ENCODE assay signal across 1 cellular context in the genomic region with DNA sequence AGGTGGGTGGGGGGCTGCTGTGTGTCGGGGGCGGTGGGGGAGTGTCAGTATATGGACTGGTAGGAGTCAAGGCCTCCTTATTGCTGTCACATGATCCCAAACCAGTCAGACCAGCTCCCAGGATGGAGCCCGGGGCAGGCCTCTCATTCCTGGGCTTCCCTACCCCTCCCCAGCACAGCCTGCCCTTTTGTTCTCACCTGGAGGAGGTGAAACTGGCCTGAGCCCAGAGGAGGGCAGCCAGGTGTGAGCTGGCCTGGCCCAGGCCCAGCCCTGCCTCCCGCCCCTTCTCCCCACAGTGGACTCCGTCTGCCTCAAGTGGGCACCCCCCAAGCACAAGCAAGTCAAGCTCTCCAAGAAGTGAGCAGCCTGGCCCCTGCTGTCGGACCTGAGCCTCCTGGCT.
TF ChIP-seq lines count a peak whose summit lies in the region.

No MANE protein-coding gene starts in this region.

TF ChIP-seq in GM23338, 12 proteins besides CTCF, POLR2A, EP300 and RAD21:
- TF ChIP-seq POLR2AphosphoS5 (IDR thresholded peaks at IDR 0.05; ENCODE audit: low read depth) (peak; percentile 38; the same call in 1 of the 2 replicates), JUNB (IDR thresholded peaks at IDR 0.05; ENCODE audit: unreplicated experiment) (no peak), EZH2 (IDR thresholded peaks at IDR 0.05; ENCODE audit: low read depth, unreplicated experiment) (no peak)
